In the genomic region with DNA sequence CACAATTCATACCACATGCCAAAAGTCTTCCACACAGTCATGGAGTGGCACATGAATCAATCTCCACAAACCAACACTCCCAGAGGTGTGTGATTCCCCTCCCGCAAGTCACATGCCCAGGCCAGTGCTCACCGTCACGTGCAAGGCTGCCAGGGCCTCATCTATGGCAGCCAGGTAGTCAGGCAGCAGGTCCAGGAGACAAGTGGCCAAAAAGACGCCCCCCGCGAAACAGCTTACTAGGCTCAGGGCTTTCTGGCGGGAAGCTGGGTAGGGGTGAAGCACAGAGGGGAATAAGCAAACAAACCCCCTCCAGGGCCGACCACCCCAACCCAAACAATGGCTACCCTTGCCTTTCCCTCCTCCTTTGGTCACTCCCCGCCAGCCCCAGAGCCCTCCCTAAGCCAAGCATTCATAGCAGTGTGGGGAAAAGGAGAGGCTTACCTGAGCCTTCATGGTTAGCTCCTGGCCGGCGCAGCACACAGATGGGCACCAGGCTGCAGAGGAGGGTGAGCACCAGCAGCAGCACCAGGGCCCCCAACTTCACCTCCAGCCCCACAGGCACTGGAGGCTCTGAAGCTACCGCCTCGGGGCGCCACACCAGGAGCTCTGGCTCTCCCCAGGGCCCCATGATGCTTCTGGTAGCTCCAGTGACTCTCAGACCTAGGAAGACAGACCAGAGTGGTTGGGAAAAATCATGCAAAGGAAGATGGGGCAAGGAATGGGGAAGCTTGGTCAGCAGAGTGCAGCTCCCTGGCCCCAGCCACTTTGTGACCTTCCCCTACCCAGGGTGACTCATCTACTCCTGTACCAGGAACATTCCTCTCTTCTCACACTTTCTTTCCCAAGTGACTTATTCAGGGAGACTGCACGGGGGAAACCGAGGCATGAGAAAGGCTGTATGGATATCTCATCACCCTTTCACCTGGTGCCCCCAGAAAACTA, we compare ENCODE assay signal across 6 cellular contexts. TPM values are rescaled to one million over a fixed set of nuclear protein-coding genes. Genes with fewer than 3 reads are reported as not detected.
A peak's percentile ranks its signal among the peaks of the same experiment; 100 is the strongest.
DNase-seq lines count a peak whose midpoint lies in the region; ATAC-seq and TF ChIP-seq lines count a peak whose summit lies in the region.

No MANE protein-coding gene starts in this region.

- peak overlapping the region; percentile 99 for H3K27ac ChIP-seq in VCaP

- peak overlapping the region; percentile 83 for H3K4me3 ChIP-seq in GM12875 (ENCODE audit: low read depth, low read length)

- DNase-seq in left colon: peak; percentile 32 to 58
- no peak for DNase-seq in NOMO-1 treated with DMSO at 0.1 percent for 48 hours (lab: John Stamatoyannopoulos, UW; ENCODE audit: unreplicated experiment)

- intact Hi-C loops in left colon (cut with DNase I, micrococcal nuclease): no loop called here

- no peak for ATAC-seq in left colon
- no peak for ATAC-seq in HG02852 (IDR thresholded peaks at IDR 0.05; ENCODE audit: unreplicated experiment)
- ATAC-seq in GM18511 (IDR thresholded peaks at IDR 0.05; ENCODE audit: unreplicated experiment): no peak

- TF ChIP-seq CTCF in GM12875 (IDR thresholded peaks at IDR 0.05; ENCODE audit: borderline replicate concordance, insufficient read depth, low read depth, low read length) (0 out of 2 replicates have a peak, but pooled peaks have one; percentile 5), VCaP (conservative IDR thresholded peaks at IDR 0.05) (no peak)

RNA-seq across cellular contexts. Expression of gene SLC39A1, which starts 1.0 kb away (rescaled TPM):
- total RNA-seq in left colon: 10 to 100 TPM; 68.8 to 70.9 TPM

RNA-seq across cellular contexts. Expression of gene CRTC2, which starts 3.9 kb away (rescaled TPM):
- total RNA-seq in left colon: 10 to 100 TPM; 21.9 to 30.1 TPM

RNA-seq across cellular contexts. Expression of gene CREB3L4, which starts 5.3 kb away (rescaled TPM):
- total RNA-seq in left colon: 10 to 100 TPM; 18.2 to 21.5 TPM

RNA-seq across cellular contexts. Expression of gene JTB, which starts 15.1 kb away (rescaled TPM):
- 100 to 1,000 TPM; 147 to 149 TPM for total RNA-seq in left colon

RNA-seq across cellular contexts. Expression of gene DENND4B, which starts 15.8 kb away (rescaled TPM):
- total RNA-seq in left colon: 10 to 100 TPM; 32.1 to 41.7 TPM
